37 cellular contexts compared by ENCODE assay signal in the genomic region with DNA sequence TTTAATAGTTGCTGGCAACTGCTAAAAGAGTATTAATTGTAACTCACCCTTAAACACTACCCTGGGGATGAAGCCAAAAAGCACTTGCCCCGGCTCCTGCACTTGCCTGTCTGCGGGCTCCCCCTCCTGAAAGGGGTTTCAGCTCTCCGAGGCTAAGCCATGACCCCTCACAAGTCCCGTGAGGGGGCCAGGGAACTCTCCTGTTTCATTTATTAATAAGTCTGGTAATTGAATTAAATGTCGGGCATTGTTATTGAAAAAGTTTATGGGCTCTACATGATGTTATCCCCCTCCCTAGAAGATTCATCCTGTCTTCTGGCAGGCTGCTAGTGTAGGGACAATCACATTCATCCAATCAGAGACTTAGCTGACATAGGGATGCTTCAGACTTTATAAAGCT. TPM values are rescaled to one million over a fixed set of nuclear protein-coding genes. Genes with fewer than 3 reads are reported as not detected.
"Had no signal": no experiment of that assay in that cellular context is flagged by ENCODE, and none has a peak within 500 bp of the region (broad histone marks: within the 10 kb centered on the region; RNA-seq: fewer than 3 reads in every experiment).

No MANE protein-coding gene starts in this region.

- DNase-seq: activated effector memory CD4-positive, alpha-beta T cell treated with anti-CD3 and anti-CD28 coated beads, Interleukin-2, amount 50 U/mL, for 16 hours; activated effector memory CD4-positive, alpha-beta T cell treated with Interleukin-2 at 50 U/mL for 16 hours; activated gamma-delta T cell; activated gamma-delta T cell treated with Interleukin-2 at 50 U/mL for 16 hours; activated naive CD4-positive, alpha-beta T cell; activated naive CD4-positive, alpha-beta T cell treated with anti-CD3 and anti-CD28 coated beads for 36 hours; activated naive CD4-positive, alpha-beta T cell treated with anti-CD3 and anti-CD28 coated beads, Interleukin-2, amount 10 ng/mL, durations not matched to agents 7 days and 5 days; activated naive CD4-positive, alpha-beta T cell treated with anti-CD3 and anti-CD28 coated beads, Interleukin-2, amount 50 U/mL, for 16 hours; activated naive CD4-positive, alpha-beta T cell treated with Interleukin-2 at 50 U/mL for 16 hours; activated naive CD8-positive, alpha-beta T cell treated with anti-CD3 and anti-CD28 coated beads for 36 hours; activated naive CD8-positive, alpha-beta T cell treated with anti-CD3 and anti-CD28 coated beads, Interleukin-2, amount 10 ng/mL, durations not matched to agents 7 days and 5 days; activated naive CD8-positive, alpha-beta T cell treated with anti-CD3 and anti-CD28 coated beads, Interleukin-2, amount 50 U/mL, for 24 hours; activated T-cell treated with anti-CD3 and anti-CD28 coated beads, Interleukin-2, amount 50 U/mL, for 24 hours; activated T-cell treated with anti-CD3 and anti-CD28 coated beads, Interleukin-2, amount 50 U/mL, for 4 hours; activated T-cell treated with anti-CD3 and anti-CD28 coated beads, Interleukin-2, amount 50 U/mL, for 48 hours; activated T-cell treated with anti-CD3 and anti-CD28 coated beads, Interleukin-2, amount 50 U/mL, for 72 hours; adrenal gland; amniotic stem cell; amygdala; anterior cingulate cortex; aorta; body of pancreas; brain microvascular endothelial cell; caudate nucleus; central memory CD4-positive, alpha-beta T cell; cerebellar nuclear complex had no signal

- H3K4me3 ChIP-seq: adrenal gland, ascending aorta, body of pancreas, breast epithelium, cardiac muscle cell had no signal

- H3K36me3 ChIP-seq: adrenal gland, ascending aorta, brain microvascular endothelial cell, breast epithelium, cardiac muscle cell had no signal

- H3K27me3 ChIP-seq: ascending aorta, body of pancreas, brain microvascular endothelial cell, cardiac muscle cell had no signal

- H3K9me3 ChIP-seq: adrenal gland, ascending aorta, body of pancreas had no signal

- H3K4me1 ChIP-seq: adrenal gland, ascending aorta, body of pancreas, breast epithelium had no signal

- H3K27ac ChIP-seq: adrenal gland, ascending aorta, body of pancreas, brain microvascular endothelial cell, breast epithelium, cardiac muscle cell had no signal

- ATAC-seq: activated naive CD4-positive, alpha-beta T cell treated with anti-CD3 and anti-CD28 coated beads, Interleukin-2, amount 50 U/mL, for 72 hours; activated naive CD8-positive, alpha-beta T cell treated with anti-CD3 and anti-CD28 coated beads, Interleukin-2, amount 50 U/mL, for 24 hours; activated T-cell treated with anti-CD3 and anti-CD28 coated beads, Interleukin-2, amount 50 U/mL, for 4 hours; activated T-cell treated with anti-CD3 and anti-CD28 coated beads, Interleukin-2, amount 50 U/mL, for 72 hours; activated T-helper 17 cell treated with anti-CD3 and anti-CD28 coated beads, Interleukin-2, amount 50 U/mL, for 72 hours; body of pancreas had no signal

RNA-seq across cellular contexts. Expression of a gene that starts 56.2 kb away (rescaled TPM):
- total RNA-seq: activated naive CD4-positive, alpha-beta T cell treated with anti-CD3 and anti-CD28 coated beads for 36 hours; activated naive CD4-positive, alpha-beta T cell treated with anti-CD3 and anti-CD28 coated beads, Interleukin-2, amount 50 U/mL, for 72 hours; activated naive CD8-positive, alpha-beta T cell treated with anti-CD3 and anti-CD28 coated beads, Interleukin-2, amount 10 ng/mL, durations not matched to agents 7 days and 5 days; activated T-cell treated with anti-CD3 and anti-CD28 coated beads, Interleukin-2, amount 50 U/mL, for 4 hours; activated T-cell treated with anti-CD3 and anti-CD28 coated beads, Interleukin-2, amount 50 U/mL, for 72 hours; activated T-helper 1 cell treated with anti-CD3 and anti-CD28 coated beads, Interleukin-12 subunit alpha, Interleukin-12 subunit beta, Interleukin-2, Interleukin-4 antibody, amounts not matched to agents 30 ng/mL and 10 ng/mL and 1 ng/mL, durations not matched to agents 14 hours and 24 hours and 36 hours; activated T-helper 17 cell treated with anti-CD3 and anti-CD28 coated beads, Interleukin-2, amount 50 U/mL, for 72 hours; activated T-helper 2 cell treated with anti-CD3 and anti-CD28 coated beads, Interferon-gamma antibody, Interleukin-2, Interleukin-4, amounts not matched to agents 10 μg/mL and 5 μg/mL and 100 μg/mL, durations not matched to agents 14 hours and 24 hours and 36 hours; adrenal gland; aorta; ascending aorta; body of pancreas; breast epithelium; bronchial epithelial cell; cardiac septum; chondrocyte had no signal
- polyA plus RNA-seq: adipose tissue, adrenal gland, aorta had no signal
